In genomic region chr20:50641625-50642287, GRCh38 we compare ENCODE assay signal across 12 cellular contexts. TPM values are rescaled to one million over a fixed set of nuclear protein-coding genes. Genes with fewer than 3 reads are reported as not detected.
A peak's percentile ranks its signal among the peaks of the same experiment; 100 is the strongest.
DNase-seq lines count a peak whose midpoint lies in the region; ATAC-seq and TF ChIP-seq lines count a peak whose summit lies in the region.
"Not testable (repeated sequence)": the region's sequence is repeated elsewhere in the genome, so short reads cannot be mapped to it uniquely, and the experiment has no call there.
"Had no signal": no experiment of that assay in that cellular context is flagged by ENCODE, and none has a peak within 500 bp of the region (broad histone marks: within the 10 kb centered on the region; RNA-seq: fewer than 3 reads in every experiment).

No MANE protein-coding gene starts in this region.

- not testable (repeated sequence) for H3K4ac ChIP-seq in H9 (ENCODE audit: low read depth, low read length)

- peaks cover 44 to 57% of the 10 kb centered on the region in 2 experiments for H3K4me1 Mint-ChIP-seq in H9
- peaks cover 57% of the 10 kb centered on the region for H3K4me1 Mint-ChIP-seq in WTC11
- H3K4me1 Mint-ChIP-seq in type B pancreatic cell (ENCODE audit: unreplicated experiment) = peaks cover 29% of the 10 kb centered on the region

- not testable (repeated sequence) for H2BK20ac ChIP-seq in H9 (ENCODE audit: low read depth, low read length, poor library complexity, severe bottlenecking)

- H3K27me3 ChIP-seq in BLaER1; H9 (ENCODE audit: insufficient read depth, low read length); iPS-20b (ENCODE audit: insufficient read depth, low read length): not testable (repeated sequence)

- H3K9me3 Mint-ChIP-seq in H9 = peaks cover 8 to 11% of the 10 kb centered on the region in 2 experiments; a peak in 4 of 5 replicates
- H3K9me3 Mint-ChIP-seq in WTC11, type B pancreatic cell: not testable (repeated sequence)

- H3K36me3 Mint-ChIP-seq in H9 (ENCODE audit: insufficient read depth in 1 of 3, low read depth in 3 of 3); type B pancreatic cell: not testable (repeated sequence)
- peaks cover 11% of the 10 kb centered on the region for H3K36me3 Mint-ChIP-seq in WTC11

- not testable (repeated sequence) for H3K27me3 Mint-ChIP-seq in H9 (ENCODE audit: low read depth); WTC11 (ENCODE audit: low read depth); type B pancreatic cell

- H3K79me1 ChIP-seq in H9 (ENCODE audit: insufficient read depth, low read depth, low read length, poor library complexity, severe bottlenecking) = not testable (repeated sequence)

- peak overlapping the region; percentile 37 to 72 for H3K4me3 Mint-ChIP-seq in H9
- peak overlapping the region; percentile 56 for H3K4me3 Mint-ChIP-seq in WTC11
- peak overlapping the region; percentile 28 for H3K4me3 Mint-ChIP-seq in type B pancreatic cell

- not testable (repeated sequence) for TF ChIP-seq CTCF in H9 (conservative IDR thresholded peaks at IDR 0.05); WTC11 (IDR thresholded peaks at IDR 0.05); fibroblast of villous mesenchyme (IDR thresholded peaks at IDR 0.05; ENCODE audit: insufficient read depth, low read depth, low read length); type B pancreatic cell (conservative IDR thresholded peaks at IDR 0.05)

- CTCF ChIA-PET in WTC11 (lab: Charles Lee) = interaction anchor here (0.8 to 3.0 kb wide), 3 partner anchors 16 to 72 kb away, joined by 3 to 26 read pairs (median 3); no protein-coding TSS in a partner anchor

- H3K14ac ChIP-seq in H9 (ENCODE audit: insufficient read depth, low read length) = not testable (repeated sequence)

- not testable (repeated sequence) for H2BK12ac ChIP-seq in H9 (ENCODE audit: insufficient read length, low read depth, low read length)

- ATAC-seq in WTC11 = peak; percentile 70

- H4K8ac ChIP-seq in H9 (replicated peaks; ENCODE audit: insufficient read length, low read depth, low read length) = not testable (repeated sequence)

- H2BK5ac ChIP-seq in H9 (ENCODE audit: insufficient read length, low read length) = not testable (repeated sequence)

- not testable (repeated sequence) for H3K79me2 ChIP-seq in H9 (ENCODE audit: insufficient read depth, low read length)

- not testable (repeated sequence) for H3K56ac ChIP-seq in H9 (ENCODE audit: insufficient read length, low read depth, low read length)

- H3K9ac ChIP-seq in BLaER1 = peak overlapping the region; percentile 29; the same call in 1 of the 2 replicates
- not testable (repeated sequence) for H3K9ac ChIP-seq in H9 (ENCODE audit: extremely low read depth, insufficient read length, low read length)
- peak overlapping the region; percentile 76 for H3K9ac ChIP-seq in iPS-20b (ENCODE audit: low read depth, low read length)

- H3T11ph ChIP-seq in H9 (ENCODE audit: low read length) = not testable (repeated sequence)

- not testable (repeated sequence) for H4K20me1 ChIP-seq in BLaER1; H9 (ENCODE audit: control insufficient read depth, insufficient read depth, insufficient read length)

- H4K5ac ChIP-seq in H9 (ENCODE audit: insufficient read length, low read depth, low read length) = not testable (repeated sequence)

- H3K23ac ChIP-seq in H9 (ENCODE audit: insufficient read length, low read depth, low read length) = not testable (repeated sequence)

- H2AK5ac ChIP-seq in H9 (ENCODE audit: insufficient read length, low read length) = not testable (repeated sequence)

- peak overlapping the region; percentile 78 for H3K18ac ChIP-seq in H9 (ENCODE audit: insufficient read length, low read depth, low read length)

- H4K91ac ChIP-seq in H9 (ENCODE audit: insufficient read length, low read depth, low read length) = not testable (repeated sequence)

- not testable (repeated sequence) for H3K9me3 ChIP-seq in BLaER1; H9 (ENCODE audit: control insufficient read depth, low read depth, low read length); iPS-20b (ENCODE audit: insufficient read depth, low read depth, low read length); mesodermal cell (ENCODE audit: control insufficient read depth, low read length)

- not testable (repeated sequence) for DNase-seq in H9; WTC11 (ENCODE audit: low spot score); type B pancreatic cell (ENCODE audit: extremely low spot score, unreplicated experiment)
- peak; percentile 93 for DNase-seq in NCI-H82 (lab: John Stamatoyannopoulos, UW)
- DNase-seq in fibroblast of villous mesenchyme (ENCODE audit: low read depth) = peak; percentile 60

- H3K23me2 ChIP-seq in H9 (ENCODE audit: insufficient read length, low read depth, low read length, poor library complexity, severe bottlenecking) = not testable (repeated sequence)

- peaks cover 99% of the 10 kb centered on the region for H3K4me1 ChIP-seq in BLaER1
- not testable (repeated sequence) for H3K4me1 ChIP-seq in H9 (ENCODE audit: insufficient read depth, low read length)
- peaks cover 15% of the 10 kb centered on the region for H3K4me1 ChIP-seq in iPS-20b (ENCODE audit: insufficient read depth, low read length)
- H3K4me1 ChIP-seq in mesodermal cell (ENCODE audit: control insufficient read depth, insufficient read depth, low read length, poor library complexity, severe bottlenecking) = peaks cover 31% of the 10 kb centered on the region

- H3K4me3 ChIP-seq in BLaER1; fibroblast of villous mesenchyme (ENCODE audit: low read depth, low read length); mesodermal cell (ENCODE audit: extremely low read depth, insufficient read depth, low read length, poor library complexity, severe bottlenecking): not testable (repeated sequence)
- H3K4me3 ChIP-seq in iPS-20b (ENCODE audit: low read length) = peak overlapping the region; percentile 48; the same call in 1 of the 2 replicates

- not testable (repeated sequence) for H2BK15ac ChIP-seq in H9 (ENCODE audit: low read depth, low read length)

- H2BK120ac ChIP-seq in H9 (ENCODE audit: low read depth, low read length, poor library complexity, severe bottlenecking) = not testable (repeated sequence)

- POLR2A ChIA-PET in WTC11 (lab: Charles Lee) = not testable (repeated sequence)

- H3K27ac ChIP-seq in BLaER1 (peak overlapping the region; percentile 41; the same call in 1 of the 2 replicates), H9 (ENCODE audit: insufficient read length, low read depth, low read length) (peak overlapping the region; percentile 89), iPS-20b (ENCODE audit: low read length) (peak overlapping the region; percentile 86), mesodermal cell (ENCODE audit: low read depth, low read length, severe bottlenecking) (peak overlapping the region; percentile 64)

- H3K4me2 ChIP-seq in BLaER1 (peak overlapping the region; percentile 94), H9 (ENCODE audit: insufficient read depth, insufficient read length, low read length) (peak overlapping the region; percentile 61)

- not testable (repeated sequence) for H3K36me3 ChIP-seq in BLaER1; iPS-20b (ENCODE audit: insufficient read depth, low read depth, low read length); mesodermal cell (ENCODE audit: control insufficient read depth, insufficient read depth, low read length)

- H3K27ac Mint-ChIP-seq in H9 = peak overlapping the region; percentile 98 to 99 (median 98)
- peak overlapping the region; percentile 97 for H3K27ac Mint-ChIP-seq in WTC11
- peak overlapping the region; percentile 71 for H3K27ac Mint-ChIP-seq in type B pancreatic cell

- not testable (repeated sequence) for H2AFZ ChIP-seq in H9 (ENCODE audit: low read length)

- no CpG with 5 or more reads among the region's 11 CpGs for WGBS in H9 (ENCODE audit: extremely low coverage, insufficient read length, low lambda C conversion rate)
- WGBS in mesodermal cell (ENCODE audit: insufficient coverage in 2 of 2), 2 experiments = 11 to 34% methylated on average over 3 to 6 of the region's 11 CpGs

RNA-seq across cellular contexts. Expression of gene RIPOR3, which starts 49.6 kb away (rescaled TPM):
- total RNA-seq in H9 (2021) (0.46 and 0.48 TPM in 2 replicates), WTC11 (2021) (5.4 to 6.5 TPM (median 6.0 TPM) in 3 replicates), fibroblast of villous mesenchyme (28.1 and 29.3 TPM in 2 replicates), type B pancreatic cell (ENCODE audit: low replicate concordance) (1.9 and 5.1 TPM in 2 replicates)
- polyA plus RNA-seq in mesodermal cell (2013, experiment 1 of 2) = 9.4 TPM
- 10.0 TPM for polyA plus RNA-seq in mesodermal cell (2013, experiment 2 of 2)
- total RNA-seq: A172; activated naive CD8-positive, alpha-beta T cell treated with anti-CD3 and anti-CD28 coated beads, Interleukin-2, amount 10 ng/mL, durations not matched to agents 7 days and 5 days; CD4-positive, alpha-beta memory T cell; pulmonary artery endothelial cell had no signal
